ENCODE assay signal across 8 cellular contexts in the genomic region with DNA sequence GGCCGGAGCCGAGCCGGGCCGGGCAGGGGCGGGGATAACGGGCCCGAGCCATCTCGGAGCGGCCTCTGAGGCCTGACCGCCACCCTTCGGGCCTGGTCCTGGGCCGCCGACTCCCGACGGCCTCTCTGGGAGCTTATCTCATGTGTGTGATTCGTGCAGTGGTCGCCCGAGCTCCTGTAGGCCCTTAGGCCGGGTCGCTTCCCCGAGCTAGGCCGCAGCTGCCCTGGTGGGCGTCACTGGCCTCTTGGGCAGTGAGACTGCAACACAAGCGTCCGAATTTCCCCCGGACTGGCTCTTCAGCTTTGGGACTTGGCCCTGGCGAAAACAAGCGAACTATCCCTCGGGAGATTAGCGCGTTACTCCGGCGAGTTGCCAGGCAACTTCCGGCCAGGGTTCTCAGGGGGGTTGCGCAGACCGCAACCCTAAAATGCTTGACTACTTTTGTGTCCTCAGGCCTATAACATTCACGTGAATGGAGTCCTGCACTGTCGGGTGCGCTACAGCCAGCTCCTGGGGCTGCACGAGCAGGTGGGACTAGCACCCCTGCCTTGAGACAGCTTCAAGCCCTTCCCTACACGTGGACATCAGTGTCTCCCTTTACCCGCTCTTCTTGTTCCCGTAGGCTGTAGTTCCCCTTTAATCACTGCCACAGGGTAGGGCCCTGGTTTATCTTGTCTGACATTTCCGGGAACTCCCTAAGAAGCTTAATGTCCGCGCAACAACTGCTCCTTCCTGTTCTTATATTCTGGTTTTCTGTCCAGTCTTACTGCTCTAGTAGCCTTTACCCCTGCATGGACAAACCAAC. TPM values are rescaled to one million over a fixed set of nuclear protein-coding genes. Genes with fewer than 3 reads are reported as not detected.
DNase-seq lines count a peak whose midpoint lies in the region; ATAC-seq, FAIRE-seq and TF ChIP-seq lines count a peak whose summit lies in the region.

No MANE protein-coding gene starts in this region.

- H3K9ac ChIP-seq in SU-DHL-6 (ENCODE audit: low read length) (peak overlapping the region; percentile 81), colonic mucosa (ENCODE audit: low read depth in 2 of 2, low read length in 2 of 2) (peak overlapping the region; percentile 97 to 98), stomach smooth muscle (ENCODE audit: low read length in 2 of 2) (peak overlapping the region; percentile 92 to 98)

- no peaks in the 10 kb centered on the region for H3K27me3 ChIP-seq in DOHH2 (ENCODE audit: control insufficient read depth, low read length)
- no peaks in the 10 kb centered on the region for H3K27me3 ChIP-seq in SU-DHL-6 (ENCODE audit: low read length)
- no peaks in the 10 kb centered on the region for H3K27me3 ChIP-seq in colonic mucosa
- H3K27me3 ChIP-seq in right lobe of liver: no peaks in the 10 kb centered on the region
- H3K27me3 ChIP-seq in stomach smooth muscle (ENCODE audit: control insufficient read depth in 1 of 2, insufficient read depth in 2 of 2, low read length in 2 of 2): no peaks in the 10 kb centered on the region

- peak; percentile 32 for TF ChIP-seq POLR2A in right lobe of liver (IDR thresholded peaks at IDR 0.05)

- H3K4me1 ChIP-seq in DOHH2 (ENCODE audit: control insufficient read depth, low read length): peaks cover 27% of the 10 kb centered on the region
- peaks cover 17% of the 10 kb centered on the region for H3K4me1 ChIP-seq in colonic mucosa
- peaks cover 0 to 24% (median 7%) of the 10 kb centered on the region in 4 donors for H3K4me1 ChIP-seq in right lobe of liver
- H3K4me1 ChIP-seq in stomach smooth muscle (ENCODE audit: control insufficient read depth, insufficient read depth, low read length): peaks cover 26% of the 10 kb centered on the region

- H4K20me1 ChIP-seq in DOHH2 (ENCODE audit: control insufficient read depth, insufficient read depth, low read depth, low read length): peaks cover 4% of the 10 kb centered on the region; the same call in 1 of the 2 replicates
- no peaks in the 10 kb centered on the region for H4K20me1 ChIP-seq in SU-DHL-6 (ENCODE audit: low read depth, low read length)

- DNase-seq in colonic mucosa (peak; percentile 68), right lobe of liver (peak; percentile 36 to 68 (median 58)), D721Med (ENCODE audit: insufficient read length, low spot score) (no peak)

- peak overlapping the region; percentile 86 for H3K27ac ChIP-seq in DOHH2 (ENCODE audit: low read depth, low read length)
- peak overlapping the region; percentile 61 for H3K27ac ChIP-seq in SU-DHL-6 (ENCODE audit: low read depth, low read length)
- H3K27ac ChIP-seq in colonic mucosa: peak overlapping the region; percentile 92
- H3K27ac ChIP-seq in right lobe of liver: peak overlapping the region; percentile 81 to 85 (median 82)
- peak overlapping the region; percentile 82 for H3K27ac ChIP-seq in stomach smooth muscle (ENCODE audit: low read length)

- peak overlapping the region; percentile 38 for H2AFZ ChIP-seq in SU-DHL-6 (ENCODE audit: low read depth, low read length, severe bottlenecking)

- intact Hi-C loops in colonic mucosa (cut with DNase I) (no loop called here), right lobe of liver (cut with DNase I) (loop anchor here in 1 of 2 donors (2.0 kb wide), 1 partner anchor 14 kb away; the partner anchor contains the start of gene GTF3C2)

- 0% methylated on average over 8 of the region's 46 CpGs for WGBS in right lobe of liver (ENCODE audit: insufficient coverage, low coverage, low lambda C conversion rate, missing lambda C conversion rate)

- ATAC-seq in GM19467 (IDR thresholded peaks at IDR 0.05; ENCODE audit: unreplicated experiment) (peak; percentile 19), HG03571 (IDR thresholded peaks at IDR 0.05; ENCODE audit: unreplicated experiment) (peak; percentile 17), right lobe of liver (peak; percentile 24 to 47 (median 38))

- TF ChIP-seq CTCF in DOHH2 (IDR thresholded peaks at IDR 0.05; ENCODE audit: low read depth, low read length, poor library complexity, severe bottlenecking) (no peak), SU-DHL-6 (IDR thresholded peaks at IDR 0.05; ENCODE audit: insufficient read depth, low read length, poor library complexity, severe bottlenecking) (no peak), colonic mucosa (IDR thresholded peaks at IDR 0.05) (no peak), right lobe of liver (IDR thresholded peaks at IDR 0.05) (no peak), D721Med (IDR thresholded peaks at IDR 0.05; ENCODE audit: insufficient read depth, missing control alignments) (no peak)

- peak overlapping the region; percentile 87 for H3K4me3 ChIP-seq in DOHH2 (ENCODE audit: low read length)
- H3K4me3 ChIP-seq in SU-DHL-6 (ENCODE audit: insufficient read depth, low read length, poor library complexity, severe bottlenecking): peak overlapping the region; percentile 64
- peak overlapping the region; percentile 84 for H3K4me3 ChIP-seq in colonic mucosa
- H3K4me3 ChIP-seq in right lobe of liver: peak overlapping the region; percentile 61 to 100 (median 93)
- peak overlapping the region; percentile 96 for H3K4me3 ChIP-seq in stomach smooth muscle (ENCODE audit: low read length in 2 of 2)

- H3K9me3 ChIP-seq in DOHH2 (ENCODE audit: control insufficient read depth, insufficient read depth, low read length): no peaks in the 10 kb centered on the region
- H3K9me3 ChIP-seq in SU-DHL-6 (ENCODE audit: insufficient read depth, low read length): no peaks in the 10 kb centered on the region
- H3K9me3 ChIP-seq in colonic mucosa: no peaks in the 10 kb centered on the region
- H3K9me3 ChIP-seq in right lobe of liver: no peaks in the 10 kb centered on the region
- H3K9me3 ChIP-seq in stomach smooth muscle (ENCODE audit: control insufficient read depth in 2 of 2, low read length in 2 of 2): no peaks in the 10 kb centered on the region

- H3K79me2 ChIP-seq in DOHH2 (ENCODE audit: control insufficient read depth, low read length): peaks cover 55% of the 10 kb centered on the region
- H3K79me2 ChIP-seq in SU-DHL-6 (ENCODE audit: insufficient read depth, low read length): peaks cover 27% of the 10 kb centered on the region; the same call in 1 of the 2 replicates

- H3K4me2 ChIP-seq in DOHH2 (ENCODE audit: low read length) (peak overlapping the region; percentile 97), SU-DHL-6 (ENCODE audit: low read depth, low read length, poor library complexity, severe bottlenecking) (peak overlapping the region; percentile 81)

- H3F3A ChIP-seq in DOHH2 (ENCODE audit: control insufficient read depth, insufficient read depth) (no peaks in the 10 kb centered on the region), SU-DHL-6 (ENCODE audit: insufficient read depth) (peaks cover 12% of the 10 kb centered on the region; the same call in 1 of the 2 replicates)

- H3K9me2 ChIP-seq in DOHH2 (replicated peaks; ENCODE audit: control insufficient read depth, low read length): no peaks in the 10 kb centered on the region
- H3K9me2 ChIP-seq in SU-DHL-6 (replicated peaks; ENCODE audit: insufficient read depth, low read length): no peaks in the 10 kb centered on the region

- H3K36me3 ChIP-seq in DOHH2 (ENCODE audit: control insufficient read depth, low read length) (peaks cover 81% of the 10 kb centered on the region), SU-DHL-6 (ENCODE audit: low read length) (peaks cover 3% of the 10 kb centered on the region; the same call in 1 of the 2 replicates), colonic mucosa (peaks cover 19% of the 10 kb centered on the region), right lobe of liver (peaks cover 7 to 69% (median 29%) of the 10 kb centered on the region in 4 donors), stomach smooth muscle (ENCODE audit: control insufficient read depth in 2 of 2, insufficient read depth in 2 of 2, low read length in 2 of 2) (peaks cover 50 to 58% of the 10 kb centered on the region in 2 donors)

- FAIRE-seq in D721Med (lab: Jason Lieb, UNC): no peak

RNA-seq across cellular contexts. Expression of gene SNX17, which starts 0.6 kb away (rescaled TPM):
- 10 to 100 TPM; 77.1 to 99.6 TPM for total RNA-seq in colonic mucosa
- 10 to 100 TPM; 50.1 to 58.9 (median 54.1) TPM for total RNA-seq in right lobe of liver

RNA-seq across cellular contexts. Expression of gene EIF2B4, which starts 0.9 kb away (rescaled TPM):
- 10 to 100 TPM; 34.5 to 35.4 TPM for total RNA-seq in colonic mucosa
- 10 to 100 TPM; 17.6 to 25.0 (median 20.9) TPM for total RNA-seq in right lobe of liver

RNA-seq across cellular contexts. Expression of gene ZNF513, which starts 9.5 kb away (rescaled TPM):
- total RNA-seq in colonic mucosa: 10 to 100 TPM; 21.7 to 24.5 TPM
- total RNA-seq in right lobe of liver: 10 to 100 TPM in 2 of 6 experiments, 1 to 10 TPM in 4; 6.0 to 14.7 (median 9.8) TPM

RNA-seq across cellular contexts. Expression of gene GTF3C2, which starts 14.5 kb away (rescaled TPM):
- 10 to 100 TPM; 48.4 to 60.0 TPM for total RNA-seq in colonic mucosa
- 10 to 100 TPM; 13.4 to 20.1 (median 16.8) TPM for total RNA-seq in right lobe of liver

RNA-seq across cellular contexts. Expression of gene PPM1G, which starts 38.4 kb away (rescaled TPM):
- 100 to 1,000 TPM in 1 of 2 donors, 10 to 100 TPM in 1; 63.0 to 119 TPM for total RNA-seq in colonic mucosa
- total RNA-seq in right lobe of liver: 10 to 100 TPM; 20.9 to 38.4 (median 24.2) TPM
